9 cellular contexts compared by ENCODE assay signal in genomic region chr2:58762176-58762781, GRCh38.
DNase-seq lines count a peak whose midpoint lies in the region; ATAC-seq, FAIRE-seq and TF ChIP-seq lines count a peak whose summit lies in the region.
"Had no signal": no experiment of that assay in that cellular context is flagged by ENCODE, and none has a peak within 500 bp of the region (broad histone marks: within the 10 kb centered on the region; RNA-seq: fewer than 3 reads in every experiment).

No MANE protein-coding gene starts in this region.

- H3K4me1 ChIP-seq in DND-41 (ENCODE audit: insufficient read depth, low read length) = peaks cover 2% of the 10 kb centered on the region; the same call in 1 of the 2 replicates
- H3K4me1 ChIP-seq in keratinocyte (ENCODE audit: control insufficient read depth, extremely low read depth, insufficient read depth, low read length) = no peaks in the 10 kb centered on the region

- H3K4me3 ChIP-seq in DND-41 (ENCODE audit: low read depth in 1 of 2, low read length in 2 of 2) (no peak overlapping the region), keratinocyte (ENCODE audit: control insufficient read depth in 2 of 3, extremely low read depth in 1 of 3, insufficient read depth in 2 of 3, low read depth in 1 of 3, low read length in 3 of 3) (no peak overlapping the region)

- no peaks in the 10 kb centered on the region for H4K20me1 ChIP-seq in DND-41 (ENCODE audit: insufficient read depth, low read length)
- H4K20me1 ChIP-seq in keratinocyte (ENCODE audit: control insufficient read depth, extremely low read depth, insufficient read depth, low read length) = no peaks in the 10 kb centered on the region

- H3K36me3 ChIP-seq in DND-41 (ENCODE audit: insufficient read depth, low read length) = no peaks in the 10 kb centered on the region
- no peaks in the 10 kb centered on the region for H3K36me3 ChIP-seq in keratinocyte (ENCODE audit: control insufficient read depth in 2 of 2, extremely low read depth in 1 of 2, insufficient read depth in 2 of 2, low read length in 2 of 2)

- dilution Hi-C loops in keratinocyte (cut with MboI; ENCODE audit: extremely low pct_ligation_motif_present, low sequenced_read_pairs) = no loop called here

- H3K27me3 ChIP-seq in DND-41 (ENCODE audit: insufficient read depth, low read length, poor library complexity) = no peaks in the 10 kb centered on the region
- H3K27me3 ChIP-seq in keratinocyte (ENCODE audit: control insufficient read depth, extremely low read depth, insufficient read depth, low read length) = no peaks in the 10 kb centered on the region

- H3K9me1 ChIP-seq in keratinocyte (ENCODE audit: control insufficient read depth, extremely low read depth, insufficient read depth, low read length) = no peaks in the 10 kb centered on the region

- H3K27ac ChIP-seq in DND-41 (ENCODE audit: low read length) (no peak overlapping the region), keratinocyte (ENCODE audit: control insufficient read depth, insufficient read depth, low read length) (no peak overlapping the region), substantia nigra (ENCODE audit: low read depth, low read length, poor library complexity, severe bottlenecking) (no peak overlapping the region)

- H3K4me2 ChIP-seq in DND-41 (ENCODE audit: insufficient read depth, low read length) (no peak overlapping the region), keratinocyte (ENCODE audit: control insufficient read depth, extremely low read depth, insufficient read depth, low read depth, low read length) (no peak overlapping the region)

- peak; percentile 86 for TF ChIP-seq CTCF in DND-41 (IDR thresholded peaks at IDR 0.05; ENCODE audit: borderline replicate concordance, extremely low read depth, low read length, poor library complexity, severe bottlenecking)
- TF ChIP-seq CTCF in keratinocyte (optimal IDR thresholded peaks at IDR 0.05 in 1 of 3, IDR thresholded peaks at IDR 0.05 in 1 of 3, conservative IDR thresholded peaks at IDR 0.05 in 1 of 3; ENCODE audit: extremely low read depth in 1 of 3, insufficient read depth in 2 of 3, low read length in 3 of 3) = peak; percentile 61 to 68 (median 63)

- H3K9me3 ChIP-seq in DND-41 (ENCODE audit: insufficient read depth, low read length, severe bottlenecking) (no peaks in the 10 kb centered on the region), keratinocyte (ENCODE audit: control insufficient read depth, low read depth, low read length) (no peaks in the 10 kb centered on the region)

- peak; percentile 90 for ATAC-seq in DND-41 (ENCODE audit: insufficient read depth, low read depth)
- peak; percentile 87 for ATAC-seq in HG03354 (IDR thresholded peaks at IDR 0.05; ENCODE audit: poor library complexity, severe bottlenecking, unreplicated experiment)
- no peak for ATAC-seq in HG03439 (IDR thresholded peaks at IDR 0.05; ENCODE audit: unreplicated experiment)
- ATAC-seq: stimulated activated effector memory CD8-positive, alpha-beta T cell treated with anti-CD3 and anti-CD28 coated beads, Interleukin-12 subunit alpha, Interleukin-12 subunit beta, amount 100 ng/mL, for 72 hours had no signal

- no peaks in the 10 kb centered on the region for H3K79me2 ChIP-seq in DND-41 (ENCODE audit: insufficient read depth, low read length)
- no peaks in the 10 kb centered on the region for H3K79me2 ChIP-seq in keratinocyte (ENCODE audit: control insufficient read depth, insufficient read depth, low read length)

- H3K9ac ChIP-seq in DND-41 (ENCODE audit: low read depth, low read length) = no peak overlapping the region
- H3K9ac ChIP-seq in keratinocyte (ENCODE audit: control insufficient read depth, extremely low read depth, insufficient read depth, low read length) = no peak overlapping the region

- DNase-seq in DND-41 = peak; percentile 62
- DNase-seq in GM19239 (ENCODE audit: insufficient read length, low spot score) = peak; percentile 4
- DNase-seq in NCI-H510A treated with DMSO at 0.1 percent for 48 hours (lab: John Stamatoyannopoulos, UW) = peak; percentile 58
- DNase-seq in astrocyte of the hippocampus (ENCODE audit: low read depth, low spot score) = peak; percentile 92
- DNase-seq in keratinocyte (ENCODE audit: low read depth, low spot score) = no peak
- DNase-seq in substantia nigra (lab: John Stamatoyannopoulos, UW) = peak in 36 of 49 donors; percentile 0 to 48 (median 10)

- no peak overlapping the region for H2AFZ ChIP-seq in DND-41 (ENCODE audit: low read depth, low read length)
- H2AFZ ChIP-seq in keratinocyte (ENCODE audit: control insufficient read depth, low read length) = no peak overlapping the region

- FAIRE-seq in GM19239 (lab: Jason Lieb, UNC) (peak; percentile 56), keratinocyte (lab: Jason Lieb, UNC) (peak; percentile 75)
